In the genomic region with DNA sequence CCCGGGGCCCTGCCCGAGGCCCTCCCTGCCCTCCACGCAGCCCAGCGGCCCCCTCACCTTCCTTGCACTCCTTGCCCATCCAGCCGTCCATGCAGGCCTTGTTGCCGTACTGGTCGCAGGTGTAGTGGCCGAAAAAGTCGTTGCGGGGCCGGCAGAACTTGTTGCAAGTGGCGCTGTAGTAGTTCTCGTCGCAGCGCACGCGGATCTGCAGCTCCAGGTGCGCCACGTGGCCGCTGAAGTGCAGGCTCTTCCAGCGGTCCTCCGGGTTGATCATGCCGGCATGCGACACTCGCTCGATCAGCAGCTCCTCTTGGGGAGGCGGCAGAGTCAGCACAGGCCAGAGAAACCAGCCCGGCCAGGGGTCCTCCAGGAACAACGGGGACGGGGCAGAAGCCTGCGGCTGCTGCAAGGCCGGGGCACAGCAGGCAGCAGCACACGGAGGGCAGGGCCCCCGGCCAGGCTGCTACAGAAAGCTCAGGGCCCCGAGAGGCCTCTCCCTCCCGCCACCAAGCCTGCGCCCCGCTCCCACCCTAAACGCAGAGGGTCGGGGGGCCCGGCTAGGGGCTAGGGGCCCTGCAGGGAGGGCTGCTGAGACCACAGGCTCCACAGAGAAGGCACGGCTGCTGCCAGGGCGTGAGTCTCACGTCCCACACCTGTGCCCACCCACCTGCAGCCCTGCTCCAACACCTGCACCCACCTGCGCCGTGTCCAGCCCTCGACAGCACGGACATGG, we compare ENCODE assay signal across 1 cellular context.
TF ChIP-seq lines count a peak whose summit lies in the region.

No MANE protein-coding gene starts in this region.

TF ChIP-seq in H1, 55 proteins besides CTCF, POLR2A, EP300 and RAD21:
- TF ChIP-seq SIN3A (conservative IDR thresholded peaks at IDR 0.05 in 1 of 2, IDR thresholded peaks at IDR 0.05 in 1 of 2; ENCODE audit: low read depth in 1 of 2, low read length in 2 of 2) (no peak), CEBPB (IDR thresholded peaks at IDR 0.05; ENCODE audit: low read depth, low read length) (no peak), TBP (IDR thresholded peaks at IDR 0.05; ENCODE audit: low read depth, low read length) (no peak), SAP30 (IDR thresholded peaks at IDR 0.05; ENCODE audit: insufficient read depth, insufficient replicate concordance, low read length) (no peak), NRF1 (IDR thresholded peaks at IDR 0.05; ENCODE audit: low read depth, low read length) (no peak), ASH2L (IDR thresholded peaks at IDR 0.05; ENCODE audit: low read length) (no peak), MAFK (IDR thresholded peaks at IDR 0.05; ENCODE audit: low read depth, low read length) (no peak), KDM5A (IDR thresholded peaks at IDR 0.05; ENCODE audit: low read length) (no peak), CHD2 (IDR thresholded peaks at IDR 0.05; ENCODE audit: low read length) (no peak), SUZ12 (IDR thresholded peaks at IDR 0.05; ENCODE audit: low read length) (no peak), HDAC6 (IDR thresholded peaks at IDR 0.05; ENCODE audit: low read depth, low read length) (no peak), RBBP5 (IDR thresholded peaks at IDR 0.05; ENCODE audit: borderline replicate concordance, low read depth, low read length) (no peak)
- TF ChIP-seq, protein P1, sequence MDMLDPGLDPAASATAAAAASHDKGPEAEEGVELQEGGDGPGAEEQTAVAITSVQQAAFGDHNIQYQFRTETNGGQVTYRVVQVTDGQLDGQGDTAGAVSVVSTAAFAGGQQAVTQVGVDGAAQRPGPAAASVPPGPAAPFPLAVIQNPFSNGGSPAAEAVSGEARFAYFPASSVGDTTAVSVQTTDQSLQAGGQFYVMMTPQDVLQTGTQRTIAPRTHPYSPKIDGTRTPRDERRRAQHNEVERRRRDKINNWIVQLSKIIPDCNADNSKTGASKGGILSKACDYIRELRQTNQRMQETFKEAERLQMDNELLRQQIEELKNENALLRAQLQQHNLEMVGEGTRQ (IDR thresholded peaks at IDR 0.05; ENCODE audit: low read length), result no peak
- TF ChIP-seq, protein P2, sequence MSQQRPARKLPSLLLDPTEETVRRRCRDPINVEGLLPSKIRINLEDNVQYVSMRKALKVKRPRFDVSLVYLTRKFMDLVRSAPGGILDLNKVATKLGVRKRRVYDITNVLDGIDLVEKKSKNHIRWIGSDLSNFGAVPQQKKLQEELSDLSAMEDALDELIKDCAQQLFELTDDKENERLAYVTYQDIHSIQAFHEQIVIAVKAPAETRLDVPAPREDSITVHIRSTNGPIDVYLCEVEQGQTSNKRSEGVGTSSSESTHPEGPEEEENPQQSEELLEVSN (IDR thresholded peaks at IDR 0.05), result no peak
- TF ChIP-seq, protein P3, sequence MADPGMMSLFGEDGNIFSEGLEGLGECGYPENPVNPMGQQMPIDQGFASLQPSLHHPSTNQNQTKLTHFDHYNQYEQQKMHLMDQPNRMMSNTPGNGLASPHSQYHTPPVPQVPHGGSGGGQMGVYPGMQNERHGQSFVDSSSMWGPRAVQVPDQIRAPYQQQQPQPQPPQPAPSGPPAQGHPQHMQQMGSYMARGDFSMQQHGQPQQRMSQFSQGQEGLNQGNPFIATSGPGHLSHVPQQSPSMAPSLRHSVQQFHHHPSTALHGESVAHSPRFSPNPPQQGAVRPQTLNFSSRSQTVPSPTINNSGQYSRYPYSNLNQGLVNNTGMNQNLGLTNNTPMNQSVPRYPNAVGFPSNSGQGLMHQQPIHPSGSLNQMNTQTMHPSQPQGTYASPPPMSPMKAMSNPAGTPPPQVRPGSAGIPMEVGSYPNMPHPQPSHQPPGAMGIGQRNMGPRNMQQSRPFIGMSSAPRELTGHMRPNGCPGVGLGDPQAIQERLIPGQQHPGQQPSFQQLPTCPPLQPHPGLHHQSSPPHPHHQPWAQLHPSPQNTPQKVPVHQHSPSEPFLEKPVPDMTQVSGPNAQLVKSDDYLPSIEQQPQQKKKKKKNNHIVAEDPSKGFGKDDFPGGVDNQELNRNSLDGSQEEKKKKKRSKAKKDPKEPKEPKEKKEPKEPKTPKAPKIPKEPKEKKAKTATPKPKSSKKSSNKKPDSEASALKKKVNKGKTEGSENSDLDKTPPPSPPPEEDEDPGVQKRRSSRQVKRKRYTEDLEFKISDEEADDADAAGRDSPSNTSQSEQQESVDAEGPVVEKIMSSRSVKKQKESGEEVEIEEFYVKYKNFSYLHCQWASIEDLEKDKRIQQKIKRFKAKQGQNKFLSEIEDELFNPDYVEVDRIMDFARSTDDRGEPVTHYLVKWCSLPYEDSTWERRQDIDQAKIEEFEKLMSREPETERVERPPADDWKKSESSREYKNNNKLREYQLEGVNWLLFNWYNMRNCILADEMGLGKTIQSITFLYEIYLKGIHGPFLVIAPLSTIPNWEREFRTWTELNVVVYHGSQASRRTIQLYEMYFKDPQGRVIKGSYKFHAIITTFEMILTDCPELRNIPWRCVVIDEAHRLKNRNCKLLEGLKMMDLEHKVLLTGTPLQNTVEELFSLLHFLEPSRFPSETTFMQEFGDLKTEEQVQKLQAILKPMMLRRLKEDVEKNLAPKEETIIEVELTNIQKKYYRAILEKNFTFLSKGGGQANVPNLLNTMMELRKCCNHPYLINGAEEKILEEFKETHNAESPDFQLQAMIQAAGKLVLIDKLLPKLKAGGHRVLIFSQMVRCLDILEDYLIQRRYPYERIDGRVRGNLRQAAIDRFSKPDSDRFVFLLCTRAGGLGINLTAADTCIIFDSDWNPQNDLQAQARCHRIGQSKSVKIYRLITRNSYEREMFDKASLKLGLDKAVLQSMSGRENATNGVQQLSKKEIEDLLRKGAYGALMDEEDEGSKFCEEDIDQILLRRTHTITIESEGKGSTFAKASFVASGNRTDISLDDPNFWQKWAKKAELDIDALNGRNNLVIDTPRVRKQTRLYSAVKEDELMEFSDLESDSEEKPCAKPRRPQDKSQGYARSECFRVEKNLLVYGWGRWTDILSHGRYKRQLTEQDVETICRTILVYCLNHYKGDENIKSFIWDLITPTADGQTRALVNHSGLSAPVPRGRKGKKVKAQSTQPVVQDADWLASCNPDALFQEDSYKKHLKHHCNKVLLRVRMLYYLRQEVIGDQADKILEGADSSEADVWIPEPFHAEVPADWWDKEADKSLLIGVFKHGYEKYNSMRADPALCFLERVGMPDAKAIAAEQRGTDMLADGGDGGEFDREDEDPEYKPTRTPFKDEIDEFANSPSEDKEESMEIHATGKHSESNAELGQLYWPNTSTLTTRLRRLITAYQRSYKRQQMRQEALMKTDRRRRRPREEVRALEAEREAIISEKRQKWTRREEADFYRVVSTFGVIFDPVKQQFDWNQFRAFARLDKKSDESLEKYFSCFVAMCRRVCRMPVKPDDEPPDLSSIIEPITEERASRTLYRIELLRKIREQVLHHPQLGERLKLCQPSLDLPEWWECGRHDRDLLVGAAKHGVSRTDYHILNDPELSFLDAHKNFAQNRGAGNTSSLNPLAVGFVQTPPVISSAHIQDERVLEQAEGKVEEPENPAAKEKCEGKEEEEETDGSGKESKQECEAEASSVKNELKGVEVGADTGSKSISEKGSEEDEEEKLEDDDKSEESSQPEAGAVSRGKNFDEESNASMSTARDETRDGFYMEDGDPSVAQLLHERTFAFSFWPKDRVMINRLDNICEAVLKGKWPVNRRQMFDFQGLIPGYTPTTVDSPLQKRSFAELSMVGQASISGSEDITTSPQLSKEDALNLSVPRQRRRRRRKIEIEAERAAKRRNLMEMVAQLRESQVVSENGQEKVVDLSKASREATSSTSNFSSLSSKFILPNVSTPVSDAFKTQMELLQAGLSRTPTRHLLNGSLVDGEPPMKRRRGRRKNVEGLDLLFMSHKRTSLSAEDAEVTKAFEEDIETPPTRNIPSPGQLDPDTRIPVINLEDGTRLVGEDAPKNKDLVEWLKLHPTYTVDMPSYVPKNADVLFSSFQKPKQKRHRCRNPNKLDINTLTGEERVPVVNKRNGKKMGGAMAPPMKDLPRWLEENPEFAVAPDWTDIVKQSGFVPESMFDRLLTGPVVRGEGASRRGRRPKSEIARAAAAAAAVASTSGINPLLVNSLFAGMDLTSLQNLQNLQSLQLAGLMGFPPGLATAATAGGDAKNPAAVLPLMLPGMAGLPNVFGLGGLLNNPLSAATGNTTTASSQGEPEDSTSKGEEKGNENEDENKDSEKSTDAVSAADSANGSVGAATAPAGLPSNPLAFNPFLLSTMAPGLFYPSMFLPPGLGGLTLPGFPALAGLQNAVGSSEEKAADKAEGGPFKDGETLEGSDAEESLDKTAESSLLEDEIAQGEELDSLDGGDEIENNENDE (IDR thresholded peaks at IDR 0.05; ENCODE audit: insufficient replicate concordance, low read length), result no peak
